16 cellular contexts compared by ENCODE assay signal in genomic region chr22:38082986-38083710, GRCh38. TPM values are rescaled to one million over a fixed set of nuclear protein-coding genes. Genes with fewer than 3 reads are reported as not detected.
A peak's percentile ranks its signal among the peaks of the same experiment; 100 is the strongest.
DNase-seq lines count a peak whose midpoint lies in the region; ATAC-seq, FAIRE-seq and TF ChIP-seq lines count a peak whose summit lies in the region.
"Had no signal": no experiment of that assay in that cellular context is flagged by ENCODE, and none has a peak within 500 bp of the region (broad histone marks: within the 10 kb centered on the region; RNA-seq: fewer than 3 reads in every experiment).

No MANE protein-coding gene starts in this region.

- H3K4me3 ChIP-seq in BLaER1 (no peak overlapping the region), WERI-Rb-1 (ENCODE audit: low read depth, low read length) (no peak overlapping the region), kidney (ENCODE audit: low read length in 2 of 2) (no peak overlapping the region)

- TF ChIP-seq CTCF in WERI-Rb-1 (IDR thresholded peaks at IDR 0.05; ENCODE audit: low read depth, low read length) (no peak), kidney (IDR thresholded peaks at IDR 0.05; ENCODE audit: borderline replicate concordance, extremely low read depth, insufficient read depth) (no peak)

- H3K27ac Mint-ChIP-seq in stimulated activated effector memory CD8-positive, alpha-beta T cell treated with anti-CD3 and anti-CD28 coated beads, Interleukin-12 subunit alpha, Interleukin-12 subunit beta, amount 100 ng/mL, for 72 hours = no peak overlapping the region
- H3K27ac Mint-ChIP-seq: CD4-positive, alpha-beta T cell had no signal

- no peaks in the 10 kb centered on the region for H3K36me3 Mint-ChIP-seq in stimulated activated effector memory CD8-positive, alpha-beta T cell treated with anti-CD3 and anti-CD28 coated beads, Interleukin-12 subunit alpha, Interleukin-12 subunit beta, amount 100 ng/mL, for 72 hours

- peaks cover 4% of the 10 kb centered on the region for H3K4me1 Mint-ChIP-seq in stimulated activated effector memory CD8-positive, alpha-beta T cell treated with anti-CD3 and anti-CD28 coated beads, Interleukin-12 subunit alpha, Interleukin-12 subunit beta, amount 100 ng/mL, for 72 hours

- peak overlapping the region; percentile 51 for H3K4me3 Mint-ChIP-seq in stimulated activated effector memory CD8-positive, alpha-beta T cell treated with anti-CD3 and anti-CD28 coated beads, Interleukin-12 subunit alpha, Interleukin-12 subunit beta, amount 100 ng/mL, for 72 hours
- H3K4me3 Mint-ChIP-seq: CD4-positive, alpha-beta T cell had no signal

- H3K9me3 ChIP-seq in BLaER1 = no peaks in the 10 kb centered on the region
- no peaks in the 10 kb centered on the region for H3K9me3 ChIP-seq in WERI-Rb-1 (ENCODE audit: severe bottlenecking)
- no peaks in the 10 kb centered on the region for H3K9me3 ChIP-seq in kidney (ENCODE audit: control insufficient read depth in 1 of 2, low read length in 2 of 2)

- H3K27ac ChIP-seq in BLaER1 (no peak overlapping the region), WERI-Rb-1 (no peak overlapping the region; the same call in 1 of the 2 replicates), kidney (ENCODE audit: low read depth in 2 of 2, low read length in 2 of 2) (no peak overlapping the region)

- FAIRE-seq in kidney (lab: Jason Lieb, UNC) = no peak
- FAIRE-seq: HTR-8/SVneo had no signal

- peak overlapping the region; percentile 61 for H3K4me2 ChIP-seq in BLaER1

- no peaks in the 10 kb centered on the region for H3K9me3 Mint-ChIP-seq in stimulated activated effector memory CD8-positive, alpha-beta T cell treated with anti-CD3 and anti-CD28 coated beads, Interleukin-12 subunit alpha, Interleukin-12 subunit beta, amount 100 ng/mL, for 72 hours
- H3K9me3 Mint-ChIP-seq: CD4-positive, alpha-beta T cell had no signal

- H4K20me1 ChIP-seq in BLaER1 = peaks cover 8% of the 10 kb centered on the region; the same call in 1 of the 2 replicates

- peak; percentile 10 for DNase-seq in WERI-Rb-1
- peak; percentile 57 for DNase-seq in kidney
- no peak for DNase-seq in stimulated activated effector memory CD8-positive, alpha-beta T cell treated with anti-CD3 and anti-CD28 coated beads, Interleukin-12 subunit alpha, Interleukin-12 subunit beta, amount 100 ng/mL, for 72 hours (ENCODE audit: low spot score in 2 of 2)
- no peak for DNase-seq in LoVo (ENCODE audit: low spot score)
- DNase-seq in NCI-H2196 treated with DMSO at 0.1 percent for 48 hours (lab: John Stamatoyannopoulos, UW; ENCODE audit: unreplicated experiment) = no peak
- DNase-seq in ecto neural progenitor cell (ENCODE audit: low spot score) = no peak
- DNase-seq: Calu3; CD4-positive, alpha-beta T cell; HCEC 1CT; NCI-H1436; NCI-H2029 treated with DMSO at 0.1 percent for 48 hours; NCI-H524 had no signal

- H3K27me3 ChIP-seq in BLaER1 = peaks cover 49% of the 10 kb centered on the region
- no peaks in the 10 kb centered on the region for H3K27me3 ChIP-seq in WERI-Rb-1 (ENCODE audit: insufficient read depth, low read depth, severe bottlenecking)

- H3K36me3 ChIP-seq in BLaER1 (no peaks in the 10 kb centered on the region), WERI-Rb-1 (no peaks in the 10 kb centered on the region), kidney (ENCODE audit: control insufficient read depth in 1 of 2, insufficient read depth in 2 of 2, low read length in 2 of 2) (no peaks in the 10 kb centered on the region)

- ATAC-seq in stimulated activated effector memory CD8-positive, alpha-beta T cell treated with anti-CD3 and anti-CD28 coated beads, Interleukin-12 subunit alpha, Interleukin-12 subunit beta, amount 100 ng/mL, for 72 hours = no peak
- no peak for ATAC-seq in HG03342 (IDR thresholded peaks at IDR 0.05; ENCODE audit: unreplicated experiment)

- intact Hi-C loops in kidney (cut with DNase I) = no loop called here

- no peak overlapping the region for H3K9ac ChIP-seq in BLaER1
- no peak overlapping the region for H3K9ac ChIP-seq in kidney (ENCODE audit: low read length in 2 of 2)

- H3K4me1 ChIP-seq in BLaER1 (peaks cover 44% of the 10 kb centered on the region), kidney (ENCODE audit: control insufficient read depth in 1 of 2, insufficient read depth in 1 of 2, low read depth in 1 of 2, low read length in 2 of 2) (peaks cover 0 to 8% of the 10 kb centered on the region in 2 donors)

RNA-seq across cellular contexts. Expression of gene SLC16A8, which starts 0.8 kb away (rescaled TPM):
- total RNA-seq in kidney = 0.31 TPM
- 0.92 TPM for polyA plus RNA-seq in kidney (ENCODE audit: insufficient read depth, low read depth, low replicate concordance)
- total RNA-seq: A673; Calu3; CD4-positive, alpha-beta T cell had no signal

RNA-seq across cellular contexts. Expression of gene PICK1, which starts 25.9 kb away (rescaled TPM):
- total RNA-seq in kidney = 43.4 TPM
- polyA plus RNA-seq in kidney (ENCODE audit: insufficient read depth, low read depth, low replicate concordance) = 28.4 TPM

RNA-seq across cellular contexts. Expression of gene BAIAP2L2, which starts 27.3 kb away (rescaled TPM):
- 9.7 TPM for total RNA-seq in kidney
- polyA plus RNA-seq in kidney (ENCODE audit: insufficient read depth, low read depth, low replicate concordance) = 27.8 TPM

Comparison
In these comparisons a context has a peak if more than half of its experiments do, and no peak if none do; other contexts are left out.
1. DNase-seq: peak in WERI-Rb-1 (single experiment) and kidney (single experiment); none in stimulated activated effector memory CD8-positive, alpha-beta T cell treated with anti-CD3 and anti-CD28 coated beads, Interleukin-12 subunit alpha, Interleukin-12 subunit beta, amount 100 ng/mL, for 72 hours (0 of 2), LoVo (single experiment), NCI-H2196 treated with DMSO at 0.1 percent for 48 hours (single experiment) and ecto neural progenitor cell (single experiment).